13 cellular contexts compared by ENCODE assay signal in genomic region chr1:248853023-248853422, GRCh38. TPM values are rescaled to one million over a fixed set of nuclear protein-coding genes. Genes with fewer than 3 reads are reported as not detected.
DNase-seq lines count a peak whose midpoint lies in the region; ATAC-seq, FAIRE-seq and TF ChIP-seq lines count a peak whose summit lies in the region.
"Had no signal": no experiment of that assay in that cellular context is flagged by ENCODE, and none has a peak within 500 bp of the region (broad histone marks: within the 10 kb centered on the region; RNA-seq: fewer than 3 reads in every experiment).

No MANE protein-coding gene starts in this region.

- H3K27me3 ChIP-seq in GM23248 (replicated peaks; ENCODE audit: insufficient read depth) (no peaks in the 10 kb centered on the region), GM12878 (replicated peaks in 1 of 2; ENCODE audit: control insufficient read depth in 2 of 2, insufficient read depth in 2 of 2, low read length in 1 of 2) (no peaks in the 10 kb centered on the region), gastroesophageal sphincter (no peaks in the 10 kb centered on the region), hepatocyte (no peaks in the 10 kb centered on the region), H7 (ENCODE audit: control insufficient read depth, insufficient read depth, low read length) (peaks cover 2% of the 10 kb centered on the region; the same call in 1 of the 2 replicates)

- H3K4me3 ChIP-seq in GM23248 (no peak overlapping the region), GM12878 (no peak overlapping the region), gastroesophageal sphincter (no peak overlapping the region), hepatocyte (no peak overlapping the region), H7 (ENCODE audit: insufficient read depth, low read depth, low read length) (no peak overlapping the region)
- H3K4me3 ChIP-seq: coronary artery, lung had no signal

- POLR2A ChIA-PET in GM12878 (lab: Charles Lee): interaction anchor here (0.6 to 1.5 kb wide), 3 partner anchors 8 to 14 kb away, joined by 5 read pairs; no protein-coding TSS in a partner anchor

- TF ChIP-seq POLR2A in GM12878 (IDR thresholded peaks at IDR 0.05; ENCODE audit: low read depth, low read length) (peak; percentile 54; the same call in 1 of the 2 replicates), gastroesophageal sphincter (IDR thresholded peaks at IDR 0.05) (no peak)

- 30% methylated on average over 4 of the region's 4 CpGs for WGBS in GM23248 (ENCODE audit: low coverage in 1 of 2, low lambda C conversion rate in 2 of 2, missing lambda C conversion rate in 2 of 2), 2 experiments
- 89% methylated on average over 4 of the region's 4 CpGs for WGBS in GM12878 (ENCODE audit: insufficient coverage, insufficient replicate concordance, low lambda C conversion rate, missing lambda C conversion rate)
- WGBS in gastroesophageal sphincter (ENCODE audit: low coverage in 1 of 2), 2 donors: 43 to 100% methylated on average over 1 to 4 of the region's 4 CpGs
- WGBS in hepatocyte (ENCODE audit: low lambda C conversion rate, missing lambda C conversion rate): 93% methylated on average over 4 of the region's 4 CpGs

- no peak for TF ChIP-seq CTCF in 22Rv1 (IDR thresholded peaks at IDR 0.05)
- no peak for TF ChIP-seq CTCF in GM12878 (IDR thresholded peaks at IDR 0.05 in 2 of 3, conservative IDR thresholded peaks at IDR 0.05 in 1 of 3; ENCODE audit: control insufficient read depth in 2 of 3, extremely low read depth in 1 of 3, insufficient read depth in 1 of 3, low read depth in 3 of 3, low read length in 3 of 3)
- no peak for TF ChIP-seq CTCF in gastroesophageal sphincter (IDR thresholded peaks at IDR 0.05)
- TF ChIP-seq CTCF in hepatocyte (IDR thresholded peaks at IDR 0.05; ENCODE audit: poor library complexity): no peak

- CTCF ChIA-PET in GM12878 (lab: Yijun Ruan, JAX): interaction anchor here (2.6 to 8.9 kb wide), 2 partner anchors 11 to 15 kb away, joined by 8 to 60 read pairs; partner anchors contain the start of gene ZNF672

- intact Hi-C loops in GM12878 (cut with micrococcal nuclease; ENCODE audit: unreplicated experiment): no loop called here

- no peak for FAIRE-seq in GM12878 (lab: Jason Lieb, UNC)

- H2AFZ ChIP-seq in GM23248: no peak overlapping the region
- no peak overlapping the region for H2AFZ ChIP-seq in GM12878 (ENCODE audit: control insufficient read depth, low read depth, low read length)
- H2AFZ ChIP-seq in hepatocyte: no peak overlapping the region

- peaks cover 7% of the 10 kb centered on the region; the same call in 1 of the 2 replicates for H3K4me1 ChIP-seq in GM23248 (ENCODE audit: insufficient read depth)
- H3K4me1 ChIP-seq in GM12878 (ENCODE audit: control insufficient read depth, insufficient read depth, low read length): peaks cover 17% of the 10 kb centered on the region
- H3K4me1 ChIP-seq in gastroesophageal sphincter: peaks cover 0 to 30% (median 9%) of the 10 kb centered on the region in 3 donors
- peaks cover 10% of the 10 kb centered on the region for H3K4me1 ChIP-seq in hepatocyte (ENCODE audit: insufficient read depth)

- H3K27ac ChIP-seq in 22Rv1 (peak overlapping the region; percentile 5; the same call in 1 of the 2 replicates), GM23248 (peak overlapping the region; percentile 62), GM12878 (ENCODE audit: control insufficient read depth, insufficient read depth) (peak overlapping the region; percentile 49; the same call in 1 of the 2 replicates), gastroesophageal sphincter (no peak overlapping the region), hepatocyte (no peak overlapping the region)
- H3K27ac ChIP-seq: coronary artery had no signal

- RAD21 ChIA-PET in GM12878 (lab: Charles Lee; ENCODE audit: unreplicated experiment): no interaction called here

- H3K9me2 ChIP-seq in GM23248 (ENCODE audit: insufficient read depth) (no peaks in the 10 kb centered on the region), hepatocyte (replicated peaks; ENCODE audit: insufficient read depth) (no peaks in the 10 kb centered on the region)

- TF ChIP-seq RAD21 in GM12878 (IDR thresholded peaks at IDR 0.05; ENCODE audit: insufficient read depth, low read depth, low read length): no peak

- DNase-seq in GM23248: peak; percentile 93
- DNase-seq in GM12878 (ENCODE audit: low read depth, low spot score): no peak
- DNase-seq in hepatocyte (ENCODE audit: low spot score): no peak
- no peak for DNase-seq in stimulated activated CD4-positive, alpha-beta T cell treated with anti-CD3 and anti-CD28 coated beads, Interleukin-12 subunit alpha, Interleukin-12 subunit beta, amount 100 ng/mL, for 4 hours
- no peak for DNase-seq in H7
- DNase-seq: NCI-H1417, NCI-H2171 treated with DMSO at 0.1 percent for 48 hours, SHP77 had no signal

- H3K9me3 ChIP-seq in GM23248 (ENCODE audit: low read depth): no peaks in the 10 kb centered on the region
- no peaks in the 10 kb centered on the region for H3K9me3 ChIP-seq in GM12878 (replicated peaks; ENCODE audit: control insufficient read depth, insufficient read depth, low read length)
- no peaks in the 10 kb centered on the region for H3K9me3 ChIP-seq in gastroesophageal sphincter
- no peaks in the 10 kb centered on the region for H3K9me3 ChIP-seq in hepatocyte (ENCODE audit: low read depth)

- BruUV-seq in GM12878 (replicated peaks; lab: Mats Ljungman, UMichigan): no TSS peak

- in situ Hi-C loops in GM23248 (cut with MboI): no loop called here
- in situ Hi-C loops in GM12878 (cut with MboI): no loop called here

- SMC1A ChIA-PET in GM12878 (lab: Charles Lee; ENCODE audit: uncharacterized antibody, unreplicated experiment): interaction anchor here (0.9 kb wide), 1 partner anchor 11 kb away, joined by 6 read pairs; no protein-coding TSS in a partner anchor

- H3K4me2 ChIP-seq in GM23248 (ENCODE audit: unreplicated experiment) (no peak overlapping the region), GM12878 (ENCODE audit: control insufficient read depth, insufficient read depth) (peak overlapping the region; percentile 38; the same call in 1 of the 2 replicates), hepatocyte (no peak overlapping the region)

- H3K79me2 ChIP-seq in GM23248 (ENCODE audit: insufficient read depth): peaks cover 5% of the 10 kb centered on the region
- peaks cover 19% of the 10 kb centered on the region for H3K79me2 ChIP-seq in GM12878 (ENCODE audit: control insufficient read depth, insufficient read depth, low read length)
- H3K79me2 ChIP-seq in hepatocyte: peaks cover 15% of the 10 kb centered on the region

- H3K36me3 ChIP-seq in GM23248 (ENCODE audit: low read depth) (no peaks in the 10 kb centered on the region; the same call in 1 of the 2 replicates), GM12878 (ENCODE audit: control insufficient read depth in 2 of 2, insufficient read depth in 2 of 2, low read length in 1 of 2) (peaks cover 23 to 24% of the 10 kb centered on the region in 2 experiments; a peak in 3 of 4 replicates), gastroesophageal sphincter (peaks cover 0 to 65% of the 10 kb centered on the region in 2 donors), hepatocyte (replicated peaks; ENCODE audit: insufficient read depth, low read depth) (no peaks in the 10 kb centered on the region), H7 (replicated peaks; ENCODE audit: control insufficient read depth, insufficient read depth, low read length) (peaks cover 32% of the 10 kb centered on the region)

- H3K9ac ChIP-seq in GM23248: 0 out of 2 replicates have a peak overlapping the region, but pooled peaks have one; percentile 8
- no peak overlapping the region; the same call in 1 of the 2 replicates for H3K9ac ChIP-seq in GM12878 (ENCODE audit: control insufficient read depth, insufficient read depth, low read length)

- peaks cover 6% of the 10 kb centered on the region for H3F3A ChIP-seq in GM23248 (ENCODE audit: insufficient read depth)

- no peaks in the 10 kb centered on the region for H4K20me1 ChIP-seq in GM23248 (ENCODE audit: insufficient read depth)
- H4K20me1 ChIP-seq in GM12878 (ENCODE audit: control insufficient read depth, insufficient read depth): no peaks in the 10 kb centered on the region
- no peaks in the 10 kb centered on the region for H4K20me1 ChIP-seq in hepatocyte (ENCODE audit: insufficient read depth, poor library complexity, severe bottlenecking)

- TF ChIP-seq EP300 in GM12878 (IDR thresholded peaks at IDR 0.05; ENCODE audit: borderline replicate concordance in 1 of 2, control insufficient read depth in 1 of 2, low read depth in 2 of 2, low read length in 2 of 2): no peak
- TF ChIP-seq EP300 in gastroesophageal sphincter (IDR thresholded peaks at IDR 0.05): no peak

- ATAC-seq in GM12878 (no peak), gastroesophageal sphincter (peak; percentile 34), GM18498 (IDR thresholded peaks at IDR 0.05; ENCODE audit: unreplicated experiment) (no peak)

RNA-seq across cellular contexts. Expression of gene ZNF692, which starts 5.9 kb away (rescaled TPM):
- total RNA-seq in GM23248 (2014; rRNA removed; shearing (Covaris generic)): 17.0 and 21.5 TPM in 2 replicates
- polyA plus RNA-seq in GM23248 (2016; fragmentation: Nextera tagmentation; extraction: Ambion mirVana): 16.2 and 16.7 TPM in 2 replicates
- 143 and 171 TPM in 2 replicates for total RNA-seq in GM12878 (2013; cell fraction: nucleolus; rRNA removed)
- total RNA-seq in GM12878 (2014; rRNA removed): 31.7 and 33.0 TPM in 2 replicates
- 19.5 and 20.6 TPM in 2 replicates for total RNA-seq in GM12878 (2014; rRNA removed; fragmentation: Illumina TruSeq; extraction: Trizol)
- total RNA-seq in GM12878 (2021): 41.3 and 45.3 TPM in 2 replicates
- polyA plus RNA-seq in GM12878 (2011; ENCODE audit: low read depth): 16.5 TPM
- polyA plus RNA-seq in GM12878 (2011; rRNA removed): 39.8 and 56.1 TPM in 2 replicates
- 67.6 and 94.1 TPM in 2 replicates for polyA plus RNA-seq in GM12878 (2011; cell fraction: cytosol; rRNA removed)
- 705 and 770 TPM in 2 replicates for polyA plus RNA-seq in GM12878 (2011; cell fraction: nucleus; rRNA removed)
- 30.1 and 49.9 TPM in 2 replicates for polyA plus RNA-seq in GM12878 (2012)
- 20.1 and 28.9 TPM in 2 replicates for polyA plus RNA-seq in GM12878 (2014; fragmentation: Illumina TruSeq; extraction: Trizol)
- 10 to 100 TPM in 1 of 2 experiments, 1 to 10 TPM in 1; 5.3 to 18.5 TPM for polyA plus RNA-seq in GM12878 (2014; fragmentation: Nextera tagmentation; extraction: Ambion mirVana)
- polyA plus RNA-seq in GM12878 (2014; rRNA removed): 76.6 and 85.1 TPM in 2 replicates
- 10 to 100 TPM; 40.8 to 41.6 TPM for polyA plus RNA-seq in GM12878 (2016; fragmentation: Nextera tagmentation; extraction: Ambion mirVana)
- 14.0 and 24.7 TPM in 2 replicates for polyA minus RNA-seq in GM12878 (2011; rRNA and poly(A)+ RNA removed)
- 11.0 and 11.6 TPM in 2 replicates for polyA minus RNA-seq in GM12878 (2011; cell fraction: cytosol; rRNA and poly(A)+ RNA removed)
- 50.4 and 75.1 TPM in 2 replicates for polyA minus RNA-seq in GM12878 (2011; cell fraction: nucleus; rRNA and poly(A)+ RNA removed)
- 10 to 100 TPM; 22.1 to 69.6 (median 28.4) TPM for total RNA-seq in gastroesophageal sphincter
- 24.2 and 42.1 TPM in 2 replicates for total RNA-seq in hepatocyte
- polyA plus RNA-seq in hepatocyte: 60.8 and 79.9 TPM in 2 replicates
- total RNA-seq in H7 (2014; rRNA removed; shearing (Covaris generic)): 64.2 and 91.9 TPM in 2 replicates

RNA-seq across cellular contexts. Expression of gene ZNF672, which starts 15.0 kb away (rescaled TPM):
- total RNA-seq in GM23248 (2014; rRNA removed; shearing (Covaris generic)): 13.5 and 13.8 TPM in 2 replicates
- polyA plus RNA-seq in GM23248 (2016; fragmentation: Nextera tagmentation; extraction: Ambion mirVana) (10.5 and 11.6 TPM in 2 replicates), GM12878 (2011; rRNA removed) (33.7 and 48.7 TPM in 2 replicates), GM12878 (2014; fragmentation: Illumina TruSeq; extraction: Trizol) (13.6 and 17.2 TPM in 2 replicates), GM12878 (2014; fragmentation: Nextera tagmentation; extraction: Ambion mirVana) (1 to 10 TPM; 2.9 to 5.2 TPM), GM12878 (2014; rRNA removed) (39.4 and 45.6 TPM in 2 replicates), GM12878 (2016; fragmentation: Nextera tagmentation; extraction: Ambion mirVana) (10 to 100 TPM; 40.2 to 41.7 TPM), hepatocyte (30.7 and 34.7 TPM in 2 replicates)
- 39.8 and 45.8 TPM in 2 replicates for total RNA-seq in GM12878 (2013; cell fraction: nucleolus; rRNA removed)
- total RNA-seq in GM12878 (2014; rRNA removed) (37.9 and 43.5 TPM in 2 replicates), GM12878 (2014; rRNA removed; fragmentation: Illumina TruSeq; extraction: Trizol) (13.9 and 14.1 TPM in 2 replicates), GM12878 (2021) (48.6 and 51.3 TPM in 2 replicates), gastroesophageal sphincter (10 to 100 TPM; 22.1 to 44.2 (median 34.3) TPM), hepatocyte (19.0 and 23.6 TPM in 2 replicates)
- 14.2 TPM for polyA plus RNA-seq in GM12878 (2011; ENCODE audit: low read depth)
- polyA plus RNA-seq in GM12878 (2011; cell fraction: cytosol; rRNA removed): 66.9 and 77.2 TPM in 2 replicates
- polyA plus RNA-seq in GM12878 (2011; cell fraction: nucleus; rRNA removed): 66.8 and 67.5 TPM in 2 replicates
- 20.5 and 27.5 TPM in 2 replicates for polyA plus RNA-seq in GM12878 (2012)
- 54.7 and 63.1 TPM in 2 replicates for polyA minus RNA-seq in GM12878 (2011; rRNA and poly(A)+ RNA removed)
- 24.5 and 27.1 TPM in 2 replicates for polyA minus RNA-seq in GM12878 (2011; cell fraction: cytosol; rRNA and poly(A)+ RNA removed)
- polyA minus RNA-seq in GM12878 (2011; cell fraction: nucleus; rRNA and poly(A)+ RNA removed): 27.1 and 47.3 TPM in 2 replicates
- total RNA-seq in H7 (2014; rRNA removed; shearing (Covaris generic)): 56.0 and 59.5 TPM in 2 replicates

RNA-seq across cellular contexts. Expression of gene SH3BP5L, which starts 27.3 kb away (rescaled TPM):
- total RNA-seq in GM23248 (2014; rRNA removed; shearing (Covaris generic)): 46.4 and 64.4 TPM in 2 replicates
- polyA plus RNA-seq in GM23248 (2016; fragmentation: Nextera tagmentation; extraction: Ambion mirVana): 5.3 and 5.9 TPM in 2 replicates
- total RNA-seq in GM12878 (2013; cell fraction: nucleolus; rRNA removed): 40.1 and 48.2 TPM in 2 replicates
- 14.3 and 16.7 TPM in 2 replicates for total RNA-seq in GM12878 (2014; rRNA removed)
- 9.6 and 10.4 TPM in 2 replicates for total RNA-seq in GM12878 (2014; rRNA removed; fragmentation: Illumina TruSeq; extraction: Trizol)
- 16.8 and 19.1 TPM in 2 replicates for total RNA-seq in GM12878 (2021)
- polyA plus RNA-seq in GM12878 (2011; ENCODE audit: low read depth): 4.1 TPM
- 15.4 and 22.8 TPM in 2 replicates for polyA plus RNA-seq in GM12878 (2011; rRNA removed)
- 27.9 and 32.8 TPM in 2 replicates for polyA plus RNA-seq in GM12878 (2011; cell fraction: cytosol; rRNA removed)
- 68.4 and 69.3 TPM in 2 replicates for polyA plus RNA-seq in GM12878 (2011; cell fraction: nucleus; rRNA removed)
- polyA plus RNA-seq in GM12878 (2012): 6.9 and 9.9 TPM in 2 replicates
- polyA plus RNA-seq in GM12878 (2014; fragmentation: Illumina TruSeq; extraction: Trizol): 6.5 and 11.4 TPM in 2 replicates
- 1 to 10 TPM; 1.1 to 1.6 TPM for polyA plus RNA-seq in GM12878 (2014; fragmentation: Nextera tagmentation; extraction: Ambion mirVana)
- 16.1 and 17.4 TPM in 2 replicates for polyA plus RNA-seq in GM12878 (2014; rRNA removed)
- polyA plus RNA-seq in GM12878 (2016; fragmentation: Nextera tagmentation; extraction: Ambion mirVana): 1 to 10 TPM; 2.1 TPM
- 21.9 and 25.0 TPM in 2 replicates for polyA minus RNA-seq in GM12878 (2011; rRNA and poly(A)+ RNA removed)
- 5.5 and 7.5 TPM in 2 replicates for polyA minus RNA-seq in GM12878 (2011; cell fraction: cytosol; rRNA and poly(A)+ RNA removed)
- 22.6 and 39.8 TPM in 2 replicates for polyA minus RNA-seq in GM12878 (2011; cell fraction: nucleus; rRNA and poly(A)+ RNA removed)
- 10 to 100 TPM; 21.9 to 38.7 (median 28.4) TPM for total RNA-seq in gastroesophageal sphincter
- total RNA-seq in hepatocyte: 13.2 and 17.2 TPM in 2 replicates
- polyA plus RNA-seq in hepatocyte: 5.3 and 6.5 TPM in 2 replicates
- total RNA-seq in H7 (2014; rRNA removed; shearing (Covaris generic)): 38.2 and 40.5 TPM in 2 replicates

RNA-seq across cellular contexts. Expression of gene PGBD2, which starts 53.0 kb away (rescaled TPM):
- 3.5 and 6.1 TPM in 2 replicates for total RNA-seq in GM23248 (2014; rRNA removed; shearing (Covaris generic))
- polyA plus RNA-seq in GM23248 (2016; fragmentation: Nextera tagmentation; extraction: Ambion mirVana) (5.0 and 5.8 TPM in 2 replicates), GM12878 (2011; rRNA removed) (10.3 and 10.5 TPM in 2 replicates), GM12878 (2014; fragmentation: Illumina TruSeq; extraction: Trizol) (4.0 TPM in 2 replicates), GM12878 (2014; fragmentation: Nextera tagmentation; extraction: Ambion mirVana) (1 to 10 TPM; 4.7 to 5.6 TPM), GM12878 (2014; rRNA removed) (4.0 and 5.6 TPM in 2 replicates), GM12878 (2016; fragmentation: Nextera tagmentation; extraction: Ambion mirVana) (1 to 10 TPM; 6.5 to 6.9 TPM), hepatocyte (5.6 and 6.6 TPM in 2 replicates)
- total RNA-seq in GM12878 (2013; cell fraction: nucleolus; rRNA removed): 10.9 and 11.1 TPM in 2 replicates
- total RNA-seq in GM12878 (2014; rRNA removed) (4.0 and 4.2 TPM in 2 replicates), GM12878 (2014; rRNA removed; fragmentation: Illumina TruSeq; extraction: Trizol) (3.2 and 4.2 TPM in 2 replicates), GM12878 (2021) (4.3 and 4.4 TPM in 2 replicates), gastroesophageal sphincter (1 to 10 TPM; 3.6 to 5.9 (median 4.7) TPM), hepatocyte (5.6 and 8.0 TPM in 2 replicates)
- polyA plus RNA-seq in GM12878 (2011; ENCODE audit: low read depth): 2.5 TPM
- 6.4 and 6.7 TPM in 2 replicates for polyA plus RNA-seq in GM12878 (2011; cell fraction: cytosol; rRNA removed)
- polyA plus RNA-seq in GM12878 (2011; cell fraction: nucleus; rRNA removed): 14.7 and 17.7 TPM in 2 replicates
- polyA plus RNA-seq in GM12878 (2012): 2.1 and 2.5 TPM in 2 replicates
- polyA minus RNA-seq in GM12878 (2011; rRNA and poly(A)+ RNA removed): 10.7 and 16.9 TPM in 2 replicates
- polyA minus RNA-seq in GM12878 (2011; cell fraction: cytosol; rRNA and poly(A)+ RNA removed): 2.9 and 6.7 TPM in 2 replicates
- 3.4 and 6.4 TPM in 2 replicates for polyA minus RNA-seq in GM12878 (2011; cell fraction: nucleus; rRNA and poly(A)+ RNA removed)
- 3.4 and 3.6 TPM in 2 replicates for total RNA-seq in H7 (2014; rRNA removed; shearing (Covaris generic))

Comparison
In these comparisons a context has a peak if more than half of its experiments do, and no peak if none do; other contexts are left out.
1. H3K27ac ChIP-seq: peak in 22Rv1 (single experiment), GM23248 (single experiment) and GM12878 (single experiment); none in gastroesophageal sphincter (0 of 4) and hepatocyte (single experiment).